Comparison of ENCODE assay signal across 9 cellular contexts in genomic region chr6:109515781-109516409, GRCh38. TPM values are rescaled to one million over a fixed set of nuclear protein-coding genes. Genes with fewer than 3 reads are reported as not detected.
DNase-seq lines count a peak whose midpoint lies in the region; ATAC-seq and TF ChIP-seq lines count a peak whose summit lies in the region.
"Had no signal": no experiment of that assay in that cellular context is flagged by ENCODE, and none has a peak within 500 bp of the region (broad histone marks: within the 10 kb centered on the region; RNA-seq: fewer than 3 reads in every experiment).

No MANE protein-coding gene starts in this region.

- H3K36me3 Mint-ChIP-seq in CD8-positive, alpha-beta T cell: no peaks in the 10 kb centered on the region
- H3K36me3 Mint-ChIP-seq in activated CD4-positive, alpha-beta memory T cell treated with anti-CD3 and anti-CD28 coated beads, Interleukin-2, amount 10 ng/mL, durations not matched to agents 7 days and 5 days (ENCODE audit: low read depth): peaks cover 3% of the 10 kb centered on the region
- H3K36me3 Mint-ChIP-seq in naive thymus-derived CD4-positive, alpha-beta T cell: peaks cover 0 to 8% (median 0%) of the 10 kb centered on the region in 5 donors

- peak overlapping the region; percentile 71 for H3K4me3 Mint-ChIP-seq in CD8-positive, alpha-beta T cell
- peak overlapping the region; percentile 59 for H3K4me3 Mint-ChIP-seq in activated CD4-positive, alpha-beta memory T cell treated with anti-CD3 and anti-CD28 coated beads, Interleukin-2, amount 10 ng/mL, durations not matched to agents 7 days and 5 days
- peak overlapping the region; percentile 61 to 86 (median 72) for H3K4me3 Mint-ChIP-seq in naive thymus-derived CD4-positive, alpha-beta T cell

- H3K4me1 ChIP-seq in CD8-positive, alpha-beta T cell (ENCODE audit: insufficient read depth, low read length): peaks cover 26% of the 10 kb centered on the region
- H3K4me1 ChIP-seq in naive thymus-derived CD4-positive, alpha-beta T cell (ENCODE audit: control insufficient read depth in 2 of 2, insufficient read depth in 2 of 2, low read length in 2 of 2): peaks cover 15 to 19% of the 10 kb centered on the region in 2 donors
- H3K4me1 ChIP-seq in ovary (ENCODE audit: insufficient read depth): no peaks in the 10 kb centered on the region
- H3K4me1 ChIP-seq: foreskin keratinocyte had no signal

- no peaks in the 10 kb centered on the region for H3K9me3 Mint-ChIP-seq in CD8-positive, alpha-beta T cell
- H3K9me3 Mint-ChIP-seq in activated CD4-positive, alpha-beta memory T cell treated with anti-CD3 and anti-CD28 coated beads, Interleukin-2, amount 10 ng/mL, durations not matched to agents 7 days and 5 days: no peaks in the 10 kb centered on the region
- peaks cover 0 to 5% (median 0%) of the 10 kb centered on the region in 11 donors for H3K9me3 Mint-ChIP-seq in naive thymus-derived CD4-positive, alpha-beta T cell

- H3K27ac ChIP-seq in CD8-positive, alpha-beta T cell (ENCODE audit: low read depth, low read length): no peak overlapping the region
- H3K27ac ChIP-seq in naive thymus-derived CD4-positive, alpha-beta T cell (ENCODE audit: low read depth, low read length): peak overlapping the region; percentile 33
- H3K27ac ChIP-seq in ovary: no peak overlapping the region
- H3K27ac ChIP-seq: foreskin keratinocyte had no signal

- H3K4me3 ChIP-seq in CD8-positive, alpha-beta T cell (ENCODE audit: low read depth, low read length): peak overlapping the region; percentile 19
- H3K4me3 ChIP-seq in MG63 (peak overlapping the region; percentile 3; the same call in 1 of the 2 replicates), ovary (no peak overlapping the region)
- H3K4me3 ChIP-seq in naive thymus-derived CD4-positive, alpha-beta T cell (ENCODE audit: low read length): peak overlapping the region; percentile 61

- H3K27me3 Mint-ChIP-seq in CD8-positive, alpha-beta T cell (ENCODE audit: low read depth): no peaks in the 10 kb centered on the region
- H3K27me3 Mint-ChIP-seq in activated CD4-positive, alpha-beta memory T cell treated with anti-CD3 and anti-CD28 coated beads, Interleukin-2, amount 10 ng/mL, durations not matched to agents 7 days and 5 days: no peaks in the 10 kb centered on the region
- peaks cover 0 to 1% (median 0%) of the 10 kb centered on the region in 5 donors for H3K27me3 Mint-ChIP-seq in naive thymus-derived CD4-positive, alpha-beta T cell

- H3K4me1 Mint-ChIP-seq in CD8-positive, alpha-beta T cell (ENCODE audit: low read depth): peaks cover 30% of the 10 kb centered on the region
- peaks cover 35% of the 10 kb centered on the region for H3K4me1 Mint-ChIP-seq in activated CD4-positive, alpha-beta memory T cell treated with anti-CD3 and anti-CD28 coated beads, Interleukin-2, amount 10 ng/mL, durations not matched to agents 7 days and 5 days
- peaks cover 14 to 36% (median 28%) of the 10 kb centered on the region in 7 donors for H3K4me1 Mint-ChIP-seq in naive thymus-derived CD4-positive, alpha-beta T cell

- TF ChIP-seq EP300 in ovary (IDR thresholded peaks at IDR 0.05): no peak

- intact Hi-C loops in CD8-positive, alpha-beta T cell (cut with DNase I, micrococcal nuclease): loop anchor here in 1 of 2 experiments (2.0 to 5.0 kb wide), 2 partner anchors 23 to 34 kb away; partner anchors contain the start of gene ZBTB24
- intact Hi-C loops in naive thymus-derived CD4-positive, alpha-beta T cell (cut with micrococcal nuclease): loop anchor here (1.0 to 5.0 kb wide), 3 partner anchors 25 to 34 kb away; partner anchors contain the start of gene ZBTB24 (in 2 of the 2)
- intact Hi-C loops in ovary (cut with DNase I): no loop called here

- 58 to 66% (median 63%) methylated on average over 6 of the region's 6 CpGs for WGBS in ovary, 3 donors

- no peaks in the 10 kb centered on the region for H3K27me3 ChIP-seq in CD8-positive, alpha-beta T cell (ENCODE audit: insufficient read depth, low read length)
- H3K27me3 ChIP-seq in MG63: no peaks in the 10 kb centered on the region
- no peaks in the 10 kb centered on the region for H3K27me3 ChIP-seq in naive thymus-derived CD4-positive, alpha-beta T cell (ENCODE audit: control insufficient read depth in 2 of 2, insufficient read depth in 2 of 2, low read length in 2 of 2)
- no peaks in the 10 kb centered on the region for H3K27me3 ChIP-seq in ovary

- no peaks in the 10 kb centered on the region for H3K9me3 ChIP-seq in CD8-positive, alpha-beta T cell (ENCODE audit: low read length)
- H3K9me3 ChIP-seq in MG63 (no peaks in the 10 kb centered on the region), ovary (no peaks in the 10 kb centered on the region)
- H3K9me3 ChIP-seq in naive thymus-derived CD4-positive, alpha-beta T cell (ENCODE audit: control insufficient read depth in 2 of 3, low read length in 3 of 3): no peaks in the 10 kb centered on the region

- no peak overlapping the region for H3K27ac Mint-ChIP-seq in CD8-positive, alpha-beta T cell
- H3K27ac Mint-ChIP-seq in activated CD4-positive, alpha-beta memory T cell treated with anti-CD3 and anti-CD28 coated beads, Interleukin-2, amount 10 ng/mL, durations not matched to agents 7 days and 5 days: peak overlapping the region; percentile 33
- H3K27ac Mint-ChIP-seq in naive thymus-derived CD4-positive, alpha-beta T cell: peak overlapping the region; percentile 23 to 81 (median 55)

- TF ChIP-seq CTCF in CD8-positive, alpha-beta T cell (IDR thresholded peaks at IDR 0.05): no peak
- TF ChIP-seq CTCF in ovary (IDR thresholded peaks at IDR 0.05): no peak

- no peak for DNase-seq in CD8-positive, alpha-beta T cell
- DNase-seq in MG63 (no peak), ovary (no peak), NCI-H1694 treated with DMSO at 0.1 percent for 48 hours (lab: John Stamatoyannopoulos, UW) (no peak)
- no peak for DNase-seq in activated CD4-positive, alpha-beta memory T cell treated with anti-CD3 and anti-CD28 coated beads, Interleukin-2, amount 10 ng/mL, durations not matched to agents 7 days and 5 days
- peak in 3 of 9 donors; percentile 11 to 26 (median 13) for DNase-seq in naive thymus-derived CD4-positive, alpha-beta T cell
- DNase-seq: foreskin keratinocyte, NCI-H446 had no signal

- no peak for TF ChIP-seq POLR2A in ovary (IDR thresholded peaks at IDR 0.05)

- POLR2A ChIA-PET in CD8-positive, alpha-beta T cell (lab: Charles Lee): interaction anchor here (1.5 kb wide), 1 partner anchor 19 kb away, joined by 4 read pairs; no protein-coding TSS in a partner anchor
- POLR2A ChIA-PET in activated CD4-positive, alpha-beta memory T cell treated with anti-CD3 and anti-CD28 coated beads, Interleukin-2, amount 10 ng/mL, durations not matched to agents 7 days and 5 days (lab: Charles Lee): interaction anchor here (0.7 to 1.9 kb wide), 7 partner anchors 9 to 524 kb away, joined by 3 to 12 read pairs (median 4); partner anchors contain the start of gene CD164
- POLR2A ChIA-PET in naive thymus-derived CD4-positive, alpha-beta T cell (lab: Charles Lee): interaction anchor here (0.8 to 1.1 kb wide), 4 partner anchors 24 to 72 kb away, joined by 3 to 5 read pairs (median 3); partner anchors contain the start of gene ZBTB24

- peak; percentile 57 for ATAC-seq in CD8-positive, alpha-beta T cell
- no peak for ATAC-seq in naive thymus-derived CD4-positive, alpha-beta T cell
- no peak for ATAC-seq in HG03521 (IDR thresholded peaks at IDR 0.05; ENCODE audit: unreplicated experiment)
- ATAC-seq: foreskin keratinocyte had no signal

- H3K36me3 ChIP-seq in CD8-positive, alpha-beta T cell (ENCODE audit: insufficient read depth, low read length): no peaks in the 10 kb centered on the region
- no peaks in the 10 kb centered on the region for H3K36me3 ChIP-seq in MG63
- H3K36me3 ChIP-seq in naive thymus-derived CD4-positive, alpha-beta T cell (ENCODE audit: control insufficient read depth in 2 of 3, insufficient read depth in 3 of 3, low read length in 3 of 3): no peaks in the 10 kb centered on the region
- H3K36me3 ChIP-seq in ovary: no peaks in the 10 kb centered on the region

- CTCF ChIA-PET in CD8-positive, alpha-beta T cell (lab: Charles Lee): interaction anchor here (1.0 kb wide), 1 partner anchor 12 kb away, joined by 3 read pairs; no protein-coding TSS in a partner anchor
- CTCF ChIA-PET in activated CD4-positive, alpha-beta memory T cell treated with anti-CD3 and anti-CD28 coated beads, Interleukin-2, amount 10 ng/mL, durations not matched to agents 7 days and 5 days (lab: Charles Lee): interaction anchor here (0.5 to 1.6 kb wide), 5 partner anchors 11 to 524 kb away, joined by 3 to 13 read pairs (median 3); no protein-coding TSS in a partner anchor
- CTCF ChIA-PET in naive thymus-derived CD4-positive, alpha-beta T cell (lab: Charles Lee): interaction anchor here (0.8 kb wide), 1 partner anchor 34 kb away, joined by 3 read pairs; no protein-coding TSS in a partner anchor

RNA-seq across cellular contexts. Expression of gene ZBTB24, which starts 32.9 kb away (rescaled TPM):
- total RNA-seq in CD8-positive, alpha-beta T cell: 10 to 100 TPM; 10.9 to 11.2 TPM
- 6.0 and 9.8 TPM in 2 replicates for total RNA-seq in MG63 (2014; rRNA removed; shearing (Covaris generic); ENCODE audit: low replicate concordance)
- 10 to 100 TPM; 16.5 to 17.5 TPM for total RNA-seq in activated CD4-positive, alpha-beta memory T cell treated with anti-CD3 and anti-CD28 coated beads, Interleukin-2, amount 10 ng/mL, durations not matched to agents 7 days and 5 days
- 10 to 100 TPM; 10.2 to 26.6 (median 23.4) TPM for total RNA-seq in naive thymus-derived CD4-positive, alpha-beta T cell
- 1 to 10 TPM; 6.9 to 9.0 TPM for polyA plus RNA-seq in naive thymus-derived CD4-positive, alpha-beta T cell
- 10 to 100 TPM in 1 of 7 donors, 1 to 10 TPM in 6; 5.2 to 10.2 (median 7.0) TPM for total RNA-seq in ovary
- polyA plus RNA-seq in ovary: 1 to 10 TPM; 3.5 to 5.7 TPM

Comparison
In these comparisons a context has a peak if more than half of its experiments do, and no peak if none do; other contexts are left out.
1. intact Hi-C loops: an anchor here in naive thymus-derived CD4-positive, alpha-beta T cell (1.0 to 5.0 kb wide); none called in ovary.